ENCODE assay signal across 1 cellular context in the genomic region with DNA sequence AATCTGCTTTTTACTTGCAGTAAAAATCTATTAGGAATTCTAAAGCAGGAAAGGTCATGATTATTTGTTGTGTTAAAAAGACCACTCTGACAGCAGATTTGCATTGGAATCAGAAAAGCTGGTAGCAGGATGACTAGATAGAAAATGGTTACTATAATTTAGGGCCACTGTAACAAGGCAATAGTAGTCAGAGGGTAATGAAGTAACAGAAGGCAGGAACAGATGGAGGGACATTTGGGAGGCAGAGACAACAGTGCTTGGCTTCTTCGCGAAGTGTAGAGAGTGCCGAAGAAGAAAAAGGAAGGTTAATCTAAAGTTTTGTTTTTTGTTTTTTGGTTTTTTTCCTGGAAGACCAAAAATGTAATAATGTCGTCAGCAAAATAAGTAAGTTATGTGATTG.
TF ChIP-seq lines count a peak whose summit lies in the region.

No MANE protein-coding gene starts in this region.

TF ChIP-seq in GM23338, 12 proteins besides CTCF, POLR2A, EP300 and RAD21 (continued from another document):
- TF ChIP-seq, protein P1, sequence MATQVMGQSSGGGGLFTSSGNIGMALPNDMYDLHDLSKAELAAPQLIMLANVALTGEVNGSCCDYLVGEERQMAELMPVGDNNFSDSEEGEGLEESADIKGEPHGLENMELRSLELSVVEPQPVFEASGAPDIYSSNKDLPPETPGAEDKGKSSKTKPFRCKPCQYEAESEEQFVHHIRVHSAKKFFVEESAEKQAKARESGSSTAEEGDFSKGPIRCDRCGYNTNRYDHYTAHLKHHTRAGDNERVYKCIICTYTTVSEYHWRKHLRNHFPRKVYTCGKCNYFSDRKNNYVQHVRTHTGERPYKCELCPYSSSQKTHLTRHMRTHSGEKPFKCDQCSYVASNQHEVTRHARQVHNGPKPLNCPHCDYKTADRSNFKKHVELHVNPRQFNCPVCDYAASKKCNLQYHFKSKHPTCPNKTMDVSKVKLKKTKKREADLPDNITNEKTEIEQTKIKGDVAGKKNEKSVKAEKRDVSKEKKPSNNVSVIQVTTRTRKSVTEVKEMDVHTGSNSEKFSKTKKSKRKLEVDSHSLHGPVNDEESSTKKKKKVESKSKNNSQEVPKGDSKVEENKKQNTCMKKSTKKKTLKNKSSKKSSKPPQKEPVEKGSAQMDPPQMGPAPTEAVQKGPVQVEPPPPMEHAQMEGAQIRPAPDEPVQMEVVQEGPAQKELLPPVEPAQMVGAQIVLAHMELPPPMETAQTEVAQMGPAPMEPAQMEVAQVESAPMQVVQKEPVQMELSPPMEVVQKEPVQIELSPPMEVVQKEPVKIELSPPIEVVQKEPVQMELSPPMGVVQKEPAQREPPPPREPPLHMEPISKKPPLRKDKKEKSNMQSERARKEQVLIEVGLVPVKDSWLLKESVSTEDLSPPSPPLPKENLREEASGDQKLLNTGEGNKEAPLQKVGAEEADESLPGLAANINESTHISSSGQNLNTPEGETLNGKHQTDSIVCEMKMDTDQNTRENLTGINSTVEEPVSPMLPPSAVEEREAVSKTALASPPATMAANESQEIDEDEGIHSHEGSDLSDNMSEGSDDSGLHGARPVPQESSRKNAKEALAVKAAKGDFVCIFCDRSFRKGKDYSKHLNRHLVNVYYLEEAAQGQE (IDR thresholded peaks at IDR 0.05; ENCODE audit: unreplicated experiment): no peak
- TF ChIP-seq POLR2AphosphoS5 (IDR thresholded peaks at IDR 0.05; ENCODE audit: low read depth): no peak
- TF ChIP-seq ZNF114 (CRISPR knock-in tag; IDR thresholded peaks at IDR 0.05): no peak
- TF ChIP-seq EZH2phosphoT487 (IDR thresholded peaks at IDR 0.05; ENCODE audit: unreplicated experiment): no peak
TF ChIP-seq in GM23338: peak in this region for 0.
